1 cellular context compared by ENCODE assay signal in genomic region chr19:14023404-14024235, GRCh38.
A peak's percentile ranks its signal among the peaks of the same experiment; 100 is the strongest.
TF ChIP-seq lines count a peak whose summit lies in the region.

No MANE protein-coding gene starts in this region.

TF ChIP-seq in K562, 482 proteins besides CTCF, POLR2A, EP300 and RAD21 (continued from another document and continues in another):
- TF ChIP-seq MLLT1 (IDR thresholded peaks at IDR 0.05) (0 out of 4 replicates have a peak, but pooled peaks of 1 of the 2 experiments have one; percentile 37), MITF (IDR thresholded peaks at IDR 0.05) (no peak), ZNF561 (CRISPR knock-in tag; conservative IDR thresholded peaks at IDR 0.05) (no peak), MTA1 (IDR thresholded peaks at IDR 0.05; ENCODE audit: borderline replicate concordance) (no peak), MAFG (tag; conservative IDR thresholded peaks at IDR 0.05) (no peak), THAP12 (CRISPR knock-in tag; IDR thresholded peaks at IDR 0.05) (no peak), ZZZ3 (IDR thresholded peaks at IDR 0.05) (no peak), STAT5A (IDR thresholded peaks at IDR 0.05; ENCODE audit: borderline replicate concordance, low read length) (no peak), BCLAF1 (IDR thresholded peaks at IDR 0.05; ENCODE audit: borderline replicate concordance in 1 of 2, control insufficient read depth in 1 of 2, low read depth in 2 of 2, low read length in 1 of 2) (no peak), SAP30 (IDR thresholded peaks at IDR 0.05; ENCODE audit: borderline replicate concordance, insufficient read depth, low read depth, low read length, poor library complexity, severe bottlenecking) (no peak), CEBPG (CRISPR knock-in tag; IDR thresholded peaks at IDR 0.05) (no peak), CEBPG (tag; conservative IDR thresholded peaks at IDR 0.05 in 1 of 2, IDR thresholded peaks at IDR 0.05 in 1 of 2) (no peak), TEAD2 (tag; IDR thresholded peaks at IDR 0.05) (no peak), ZBTB17 (CRISPR knock-in tag; IDR thresholded peaks at IDR 0.05) (no peak), ZNF318 (IDR thresholded peaks at IDR 0.05; ENCODE audit: borderline replicate concordance in 1 of 2, low read depth in 1 of 2) (no peak), L3MBTL2 (IDR thresholded peaks at IDR 0.05) (0 out of 2 replicates have a peak, but pooled peaks have one; percentile 9), TRIM24 (IDR thresholded peaks at IDR 0.05) (peak in 1 of 2 experiments; percentile 62; a peak in 2 of 4 replicates), SMARCB1 (IDR thresholded peaks at IDR 0.05; ENCODE audit: insufficient read length, low read depth) (no peak), ZNF655 (CRISPR knock-in tag; IDR thresholded peaks at IDR 0.05) (no peak), TCF3 (CRISPR knock-in tag; IDR thresholded peaks at IDR 0.05) (peak; percentile 28; the same call in 1 of the 2 replicates), CREB3 (tag; conservative IDR thresholded peaks at IDR 0.05; ENCODE audit: low read depth) (no peak), CHD1 (IDR thresholded peaks at IDR 0.05; ENCODE audit: low read length) (no peak), PREB (CRISPR knock-in tag; IDR thresholded peaks at IDR 0.05) (no peak), SMAD2 (IDR thresholded peaks at IDR 0.05; ENCODE audit: low read depth, low read length) (no peak), UBTF (IDR thresholded peaks at IDR 0.05; ENCODE audit: borderline replicate concordance in 1 of 2, low read depth in 2 of 2, low read length in 2 of 2) (no peak), PHTF2 (CRISPR knock-in tag; IDR thresholded peaks at IDR 0.05) (no peak), SAFB (IDR thresholded peaks at IDR 0.05; ENCODE audit: borderline replicate concordance, low read depth, low read length) (no peak), EHMT2 (IDR thresholded peaks at IDR 0.05) (no peak), PKNOX1 (IDR thresholded peaks at IDR 0.05) (peak; percentile 44; the same call in 1 of the 2 replicates), TFAM (CRISPR knock-in tag; conservative IDR thresholded peaks at IDR 0.05) (no peak), ZNF263 (CRISPR knock-in tag; IDR thresholded peaks at IDR 0.05; ENCODE audit: borderline replicate concordance) (no peak), BRD4 (IDR thresholded peaks at IDR 0.05) (no peak)
